In genomic region chr13:30864352-30865130, GRCh38 we compare ENCODE assay signal across 10 cellular contexts. TPM values are rescaled to one million over a fixed set of nuclear protein-coding genes. Genes with fewer than 3 reads are reported as not detected.
A peak's percentile ranks its signal among the peaks of the same experiment; 100 is the strongest.
DNase-seq lines count a peak whose midpoint lies in the region; ATAC-seq and TF ChIP-seq lines count a peak whose summit lies in the region.
"Had no signal": no experiment of that assay in that cellular context is flagged by ENCODE, and none has a peak within 500 bp of the region (broad histone marks: within the 10 kb centered on the region; RNA-seq: fewer than 3 reads in every experiment).

No MANE protein-coding gene starts in this region.

- H4K20me1 ChIP-seq in PC-3 (ENCODE audit: low read length), result no peaks in the 10 kb centered on the region
- H4K20me1 ChIP-seq in neural cell (ENCODE audit: insufficient read depth), result no peaks in the 10 kb centered on the region

- TF ChIP-seq RAD21 in neural cell (conservative IDR thresholded peaks at IDR 0.05), result no peak

- H3K9me3 ChIP-seq in PC-3 (ENCODE audit: low read length) (no peaks in the 10 kb centered on the region), neural cell (ENCODE audit: low read length) (no peaks in the 10 kb centered on the region)
- no peaks in the 10 kb centered on the region for H3K9me3 ChIP-seq in naive thymus-derived CD4-positive, alpha-beta T cell (ENCODE audit: control insufficient read depth in 2 of 3, low read length in 3 of 3)

- TF ChIP-seq CTCF in PC-3 (conservative IDR thresholded peaks at IDR 0.05; ENCODE audit: low read depth, low read length) (no peak), neural cell (IDR thresholded peaks at IDR 0.05; ENCODE audit: poor library complexity, severe bottlenecking) (no peak)

- CTCF ChIA-PET in PC-3 (lab: Charles Lee), result interaction anchor here (0.6 kb wide), 2 partner anchors 18 to 732 kb away, joined by 3 to 7 read pairs; no protein-coding TSS in a partner anchor
- CTCF ChIA-PET in naive thymus-derived CD4-positive, alpha-beta T cell (lab: Charles Lee), result interaction anchor here (0.7 to 1.3 kb wide), 6 partner anchors 16 to 1735 kb away, joined by 3 to 5 read pairs (median 3); no protein-coding TSS in a partner anchor

- H2AFZ ChIP-seq in PC-3 (ENCODE audit: low read length) (peak overlapping the region; percentile 73), neural cell (ENCODE audit: low read depth, low read length) (peak overlapping the region; percentile 89)

- no peak for ATAC-seq in PC-3
- ATAC-seq in GM21737 (IDR thresholded peaks at IDR 0.05; ENCODE audit: unreplicated experiment), result no peak
- no peak for ATAC-seq in naive thymus-derived CD4-positive, alpha-beta T cell

- peak overlapping the region; percentile 86 for H3K4me2 ChIP-seq in PC-3 (ENCODE audit: low read length)
- no peak overlapping the region for H3K4me2 ChIP-seq in neural cell (ENCODE audit: low read length)

- BruUV-seq in PC-3 (replicated peaks; lab: Mats Ljungman, UMichigan), result no TSS peak

- DNase-seq in AG08395 (ENCODE audit: low spot score) (peak; percentile 60), PC-3 (no peak), epithelial cell of prostate (ENCODE audit: low read depth, low spot score) (no peak), T1000 (lab: John Stamatoyannopoulos, UW) (no peak), cerebellum (ENCODE audit: low spot score) (no peak)
- DNase-seq in naive thymus-derived CD4-positive, alpha-beta T cell, result no peak

- H3K9ac ChIP-seq in PC-3 (ENCODE audit: low read length), result peak overlapping the region; percentile 29
- peak overlapping the region; percentile 62 for H3K9ac ChIP-seq in neural cell (ENCODE audit: low read length)

- H3K27ac Mint-ChIP-seq in naive thymus-derived CD4-positive, alpha-beta T cell, result no peak overlapping the region
- H3K27ac Mint-ChIP-seq: CD4-positive, alpha-beta T cell had no signal

- H3K4me3 ChIP-seq in PC-3 (ENCODE audit: low read length) (no peak overlapping the region), neural cell (ENCODE audit: low read length) (no peak overlapping the region)
- no peak overlapping the region for H3K4me3 ChIP-seq in naive thymus-derived CD4-positive, alpha-beta T cell (ENCODE audit: low read length)

- TF ChIP-seq EP300 in neural cell (conservative IDR thresholded peaks at IDR 0.05; ENCODE audit: poor library complexity, severe bottlenecking), result no peak

- no peaks in the 10 kb centered on the region for H3K79me2 ChIP-seq in PC-3 (ENCODE audit: low read length)
- H3K79me2 ChIP-seq in neural cell (replicated peaks; ENCODE audit: insufficient read depth, low read length), result no peaks in the 10 kb centered on the region

- H3F3A ChIP-seq in PC-3 (ENCODE audit: low read length, unreplicated experiment) (no peaks in the 10 kb centered on the region), neural cell (ENCODE audit: insufficient read depth, low read length, poor library complexity, severe bottlenecking) (no peaks in the 10 kb centered on the region)

- H3K36me3 ChIP-seq in PC-3 (ENCODE audit: low read depth, low read length) (no peaks in the 10 kb centered on the region), neural cell (ENCODE audit: insufficient read depth, low read length) (no peaks in the 10 kb centered on the region)
- H3K36me3 ChIP-seq in naive thymus-derived CD4-positive, alpha-beta T cell (ENCODE audit: control insufficient read depth in 2 of 3, insufficient read depth in 3 of 3, low read length in 3 of 3), result no peaks in the 10 kb centered on the region

- H3K27me3 Mint-ChIP-seq in naive thymus-derived CD4-positive, alpha-beta T cell, result peaks cover 5 to 25% (median 8%) of the 10 kb centered on the region in 5 donors

- peaks cover 0 to 7% (median 4%) of the 10 kb centered on the region in 7 donors for H3K4me1 Mint-ChIP-seq in naive thymus-derived CD4-positive, alpha-beta T cell

- H3K9me3 Mint-ChIP-seq in naive thymus-derived CD4-positive, alpha-beta T cell, result peaks cover 0 to 3% (median 0%) of the 10 kb centered on the region in 11 donors
- H3K9me3 Mint-ChIP-seq: CD4-positive, alpha-beta T cell; naive thymus-derived CD8-positive, alpha-beta T cell had no signal

- H3K27ac ChIP-seq in PC-3 (ENCODE audit: low read length), result peak overlapping the region; percentile 76
- peak overlapping the region; percentile 90 for H3K27ac ChIP-seq in epithelial cell of prostate
- peak overlapping the region; percentile 59 for H3K27ac ChIP-seq in neural cell (ENCODE audit: low read length)
- H3K27ac ChIP-seq in naive thymus-derived CD4-positive, alpha-beta T cell (ENCODE audit: low read depth, low read length), result no peak overlapping the region

- intact Hi-C loops in PC-3 (cut with micrococcal nuclease), result loop anchor here (1.0 to 5.0 kb wide), 4 partner anchors 58 to 187 kb away; no protein-coding TSS in a partner anchor
- intact Hi-C loops in naive thymus-derived CD4-positive, alpha-beta T cell (cut with micrococcal nuclease), result loop anchor here (1.0 to 10.0 kb wide), 5 partner anchors 180 to 732 kb away; no protein-coding TSS in a partner anchor

- POLR2A ChIA-PET in PC-3 (lab: Charles Lee; ENCODE audit: unreplicated experiment), result no interaction called here
- POLR2A ChIA-PET in naive thymus-derived CD4-positive, alpha-beta T cell (lab: Charles Lee), result no interaction called here

- no peaks in the 10 kb centered on the region for H3K36me3 Mint-ChIP-seq in naive thymus-derived CD4-positive, alpha-beta T cell
- H3K36me3 Mint-ChIP-seq: naive thymus-derived CD8-positive, alpha-beta T cell had no signal

- H3K9me2 ChIP-seq in PC-3 (replicated peaks; ENCODE audit: low read length), result no peaks in the 10 kb centered on the region
- no peaks in the 10 kb centered on the region for H3K9me2 ChIP-seq in neural cell (ENCODE audit: insufficient read depth, low read length)

- H3K4me3 Mint-ChIP-seq in naive thymus-derived CD4-positive, alpha-beta T cell, result no peak overlapping the region
- H3K4me3 Mint-ChIP-seq: CD4-positive, alpha-beta T cell; naive thymus-derived CD8-positive, alpha-beta T cell had no signal

- no peaks in the 10 kb centered on the region for H3K27me3 ChIP-seq in PC-3 (ENCODE audit: low read length)
- no peaks in the 10 kb centered on the region for H3K27me3 ChIP-seq in neural cell (ENCODE audit: insufficient read depth, low read depth, low read length)
- H3K27me3 ChIP-seq in naive thymus-derived CD4-positive, alpha-beta T cell (ENCODE audit: control insufficient read depth in 2 of 2, insufficient read depth in 2 of 2, low read length in 2 of 2), result no peaks in the 10 kb centered on the region

- peaks cover 19% of the 10 kb centered on the region for H3K4me1 ChIP-seq in PC-3 (ENCODE audit: insufficient read depth, low read length)
- no peaks in the 10 kb centered on the region for H3K4me1 ChIP-seq in naive thymus-derived CD4-positive, alpha-beta T cell (ENCODE audit: control insufficient read depth in 2 of 2, insufficient read depth in 2 of 2, low read length in 2 of 2)

TF ChIP-seq in neural cell, 6 proteins besides CTCF, POLR2A, EP300 and RAD21:
- TF ChIP-seq POLR2AphosphoS5 (IDR thresholded peaks at IDR 0.05) (no peak), SMC3 (conservative IDR thresholded peaks at IDR 0.05; ENCODE audit: poor library complexity) (no peak), MXI1 (conservative IDR thresholded peaks at IDR 0.05; ENCODE audit: poor library complexity, severe bottlenecking) (no peak), TAF1 (IDR thresholded peaks at IDR 0.05; ENCODE audit: low read depth) (no peak), REST (IDR thresholded peaks at IDR 0.05; ENCODE audit: borderline replicate concordance) (no peak), EZH2 (IDR thresholded peaks at IDR 0.05; ENCODE audit: borderline replicate concordance, insufficient read depth, low read length, poor library complexity, severe bottlenecking) (no peak)

RNA-seq across cellular contexts. Expression of gene MEDAG, which starts 41.5 kb away (rescaled TPM):
- total RNA-seq in PC-3 (2014; rRNA removed), result not detected in 2 replicates
- polyA plus RNA-seq in neural cell, result not detected in 2 replicates
- polyA minus RNA-seq in neural cell, result not detected in 2 replicates
- under 1 TPM in 1 of 5 experiments, not detected in 4; 0.17 TPM for total RNA-seq in naive thymus-derived CD4-positive, alpha-beta T cell
- polyA plus RNA-seq in naive thymus-derived CD4-positive, alpha-beta T cell, result under 1 TPM in 1 of 2 donors, not detected in 1; 0.49 TPM
- total RNA-seq in cerebellum, result 0.27 TPM
- total RNA-seq: CD4-positive, alpha-beta T cell; naive thymus-derived CD8-positive, alpha-beta T cell had no signal
- polyA plus RNA-seq: naive thymus-derived CD8-positive, alpha-beta T cell had no signal
